9 cellular contexts compared by ENCODE assay signal in the genomic region with DNA sequence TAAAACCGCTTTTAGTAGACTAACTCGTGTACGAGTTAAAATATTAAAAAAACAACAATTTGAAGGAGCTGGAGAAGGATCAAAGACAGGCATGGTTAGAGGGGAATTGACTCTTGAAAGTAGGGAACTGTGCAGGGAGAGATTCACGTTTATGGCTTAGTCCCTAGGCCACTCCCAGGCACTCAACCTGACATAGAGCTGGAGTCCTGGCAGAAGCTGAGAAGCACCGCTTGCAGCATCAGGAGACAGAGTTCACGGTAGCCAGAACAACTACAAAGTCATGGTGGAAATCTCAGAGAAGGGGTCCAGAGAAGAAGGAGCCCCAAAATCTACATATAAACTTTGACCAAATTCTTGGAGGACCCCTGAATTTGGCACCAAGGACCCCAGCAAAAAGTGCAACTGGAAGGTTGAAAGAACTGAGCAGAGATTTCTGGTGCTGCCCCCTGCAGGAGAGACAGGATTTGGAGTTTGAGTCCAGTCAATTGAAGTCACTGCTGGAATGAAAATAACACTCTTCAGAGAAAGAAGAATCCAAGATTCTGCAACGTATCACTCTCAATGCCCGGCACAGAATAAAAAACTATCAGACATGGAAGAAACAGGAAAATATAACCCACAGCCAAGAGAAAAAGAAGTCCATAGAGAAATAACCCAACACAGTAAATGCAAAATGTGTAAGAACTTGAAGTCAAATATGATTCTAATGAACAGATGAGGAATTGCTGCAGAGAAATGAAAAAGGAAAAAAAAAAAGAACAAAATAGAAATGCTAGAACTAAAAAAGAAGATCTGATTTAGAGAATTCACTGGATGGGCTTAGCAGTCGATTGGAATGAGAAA.
DNase-seq lines count a peak whose midpoint lies in the region; ATAC-seq, FAIRE-seq and TF ChIP-seq lines count a peak whose summit lies in the region.
"Had no signal": no experiment of that assay in that cellular context is flagged by ENCODE, and none has a peak within 500 bp of the region (broad histone marks: within the 10 kb centered on the region; RNA-seq: fewer than 3 reads in every experiment).

No MANE protein-coding gene starts in this region.

- H3K9me2 ChIP-seq in DOHH2 (replicated peaks; ENCODE audit: control insufficient read depth, low read length): no peaks in the 10 kb centered on the region

- H2BK20ac ChIP-seq in IMR-90 (ENCODE audit: low read depth, low read length): no peak overlapping the region

- H2AFZ ChIP-seq in IMR-90 (replicated peaks; ENCODE audit: low read length, poor library complexity) (no peak overlapping the region), HepG2 (ENCODE audit: low read length) (no peak overlapping the region)

- no peak overlapping the region for H4K8ac ChIP-seq in IMR-90 (ENCODE audit: low read depth in 2 of 2, low read length in 2 of 2)

- intact Hi-C loops in IMR-90 (cut with micrococcal nuclease): loop anchor here (10.0 kb wide), 1 partner anchor 365 kb away; no protein-coding TSS in a partner anchor
- intact Hi-C loops in activated T-helper 1 cell treated with anti-CD3 and anti-CD28 coated beads, Interleukin-12 subunit alpha, Interleukin-12 subunit beta, Interleukin-2, Interleukin-4 antibody, amounts not matched to agents 30 ng/mL and 10 ng/mL and 1 ng/mL, durations not matched to agents 14 hours and 24 hours and 36 hours (cut with micrococcal nuclease): loop anchor here (1.0 kb wide), 1 partner anchor 104 kb away; no protein-coding TSS in a partner anchor
- intact Hi-C loops in HepG2 (cut with micrococcal nuclease; ENCODE audit: unreplicated experiment): loop anchor here (1.0 to 5.0 kb wide), 2 partner anchors 104 to 203 kb away; no protein-coding TSS in a partner anchor

- H3K4me3 ChIP-seq in DOHH2 (ENCODE audit: low read length) (no peak overlapping the region), IMR-90 (ENCODE audit: insufficient read depth, low read depth, low read length) (no peak overlapping the region), HepG2 (replicated peaks in 1 of 3; ENCODE audit: insufficient read depth in 1 of 3, low read depth in 2 of 3, low read length in 3 of 3) (no peak overlapping the region)

- no peak overlapping the region for H3K27ac Mint-ChIP-seq in activated T-helper 1 cell treated with anti-CD3 and anti-CD28 coated beads, Interleukin-12 subunit alpha, Interleukin-12 subunit beta, Interleukin-2, Interleukin-4 antibody, amounts not matched to agents 30 ng/mL and 10 ng/mL and 1 ng/mL, durations not matched to agents 14 hours and 24 hours and 36 hours

- no peak overlapping the region for H2BK15ac ChIP-seq in IMR-90 (ENCODE audit: low read depth, low read length)

- BruUV-seq in IMR-90 (replicated peaks; lab: Mats Ljungman, UMichigan) (no TSS peak), HepG2 (replicated peaks; lab: Mats Ljungman, UMichigan) (no TSS peak)

- no peaks in the 10 kb centered on the region for H3K4me1 ChIP-seq in DOHH2 (ENCODE audit: control insufficient read depth, low read length)
- no peaks in the 10 kb centered on the region; the same call in 1 of the 2 replicates for H3K4me1 ChIP-seq in IMR-90 (ENCODE audit: control insufficient read depth, insufficient read depth, low read length)
- H3K4me1 ChIP-seq in HepG2 (ENCODE audit: insufficient read depth, low read length): no peaks in the 10 kb centered on the region

- no peak overlapping the region for H3K9ac ChIP-seq in IMR-90 (ENCODE audit: low read depth, low read length)
- H3K9ac ChIP-seq in HepG2 (ENCODE audit: insufficient read depth, low read depth, low read length): no peak overlapping the region

- H3K36me3 ChIP-seq in DOHH2 (ENCODE audit: control insufficient read depth, low read length): no peaks in the 10 kb centered on the region
- H3K36me3 ChIP-seq in IMR-90 (ENCODE audit: control insufficient read depth, insufficient read depth, low read length): no peaks in the 10 kb centered on the region
- no peaks in the 10 kb centered on the region for H3K36me3 ChIP-seq in HepG2 (replicated peaks in 1 of 2; ENCODE audit: control insufficient read depth in 1 of 2, insufficient read depth in 2 of 2, low read length in 2 of 2)

- H4K91ac ChIP-seq in IMR-90 (ENCODE audit: insufficient read depth, low read depth, low read length): no peak overlapping the region

- H3K27me3 ChIP-seq in DOHH2 (ENCODE audit: control insufficient read depth, low read length): peaks cover 11% of the 10 kb centered on the region; the same call in 1 of the 2 replicates
- peaks cover 11% of the 10 kb centered on the region for H3K27me3 ChIP-seq in IMR-90 (ENCODE audit: control insufficient read depth, insufficient read depth, low read length)
- H3K27me3 ChIP-seq in HepG2 (ENCODE audit: control insufficient read depth in 1 of 2, insufficient read depth in 2 of 2, low read length in 2 of 2): no peaks in the 10 kb centered on the region

- dilution Hi-C loops in IMR-90 (cut with HindIII; ENCODE audit: low sequenced_read_pairs, unreplicated experiment): no loop called here

- TF ChIP-seq POLR2A in IMR-90 (IDR thresholded peaks at IDR 0.05; ENCODE audit: low read depth, low read length): no peak
- no peak for TF ChIP-seq POLR2A in HepG2 (IDR thresholded peaks at IDR 0.05; ENCODE audit: insufficient read depth in 1 of 2, low read depth in 2 of 2, low read length in 2 of 2)

- TF ChIP-seq CTCF in DOHH2 (IDR thresholded peaks at IDR 0.05; ENCODE audit: low read depth, low read length, poor library complexity, severe bottlenecking) (peak; percentile 95), IMR-90 (conservative IDR thresholded peaks at IDR 0.05; ENCODE audit: low read depth, low read length) (peak; percentile 49), HepG2 (CRISPR knock-in tag; IDR thresholded peaks at IDR 0.05) (peak; percentile 56; the same call in 1 of the 2 replicates)

- ATAC-seq in IMR-90 (ENCODE audit: low read depth) (no peak), HepG2 (peak; percentile 48; the same call in 1 of the 3 replicates), GM21723 (IDR thresholded peaks at IDR 0.05; ENCODE audit: unreplicated experiment) (no peak)

- no peak overlapping the region for H3K23ac ChIP-seq in IMR-90 (ENCODE audit: low read depth, low read length)

- no peaks in the 10 kb centered on the region for H3K79me1 ChIP-seq in IMR-90 (ENCODE audit: low read depth in 1 of 2, low read length in 2 of 2)

- peak; percentile 72 for FAIRE-seq in HepG2 (lab: Jason Lieb, UNC)
- FAIRE-seq: TTC549 had no signal

- TF ChIP-seq EP300 in HepG2 (IDR thresholded peaks at IDR 0.05; ENCODE audit: low read depth in 2 of 2, low read length in 2 of 2) (no peak), HepG2 (CRISPR knock-in tag; IDR thresholded peaks at IDR 0.05; ENCODE audit: borderline replicate concordance) (no peak)

- H3F3A ChIP-seq in DOHH2 (ENCODE audit: control insufficient read depth, insufficient read depth): no peaks in the 10 kb centered on the region

- H3K4ac ChIP-seq in IMR-90 (ENCODE audit: low read depth, low read length): no peak overlapping the region

- H3K27ac ChIP-seq in DOHH2 (ENCODE audit: low read depth, low read length) (no peak overlapping the region), IMR-90 (ENCODE audit: insufficient read depth, low read length) (no peak overlapping the region), HepG2 (ENCODE audit: extremely low read length, insufficient read depth, low read length) (no peak overlapping the region)

- no peak overlapping the region for H2AK9ac ChIP-seq in IMR-90 (replicated peaks; ENCODE audit: low read depth, low read length, poor library complexity)

- H4K5ac ChIP-seq in IMR-90 (ENCODE audit: low read depth, low read length): no peak overlapping the region

- DNase-seq in IMR-90: peak; percentile 17
- peak; percentile 5 for DNase-seq in activated T-helper 1 cell treated with anti-CD3 and anti-CD28 coated beads, Interleukin-12 subunit alpha, Interleukin-12 subunit beta, Interleukin-2, Interleukin-4 antibody, amounts not matched to agents 30 ng/mL and 10 ng/mL and 1 ng/mL, durations not matched to agents 14 hours and 24 hours and 36 hours (ENCODE audit: low spot score)
- DNase-seq in HepG2 (ENCODE audit: low spot score): peak; percentile 18
- no peak for DNase-seq in cerebellum (ENCODE audit: low spot score)
- DNase-seq in NCI-H2227 (lab: John Stamatoyannopoulos, UW; ENCODE audit: unreplicated experiment): no peak
- no peak for DNase-seq in NCI-H510A treated with DMSO at 0.1 percent for 48 hours (lab: John Stamatoyannopoulos, UW)

- H3K9me3 ChIP-seq in DOHH2 (ENCODE audit: control insufficient read depth, insufficient read depth, low read length) (no peaks in the 10 kb centered on the region), IMR-90 (ENCODE audit: control insufficient read depth, insufficient read depth, low read length) (no peaks in the 10 kb centered on the region), HepG2 (ENCODE audit: low read length) (no peaks in the 10 kb centered on the region)

- CTCF ChIA-PET in IMR-90 (lab: Yijun Ruan, JAX): interaction anchor here (0.6 to 0.8 kb wide), 2 partner anchors 9 to 188 kb away, joined by 3 read pairs; no protein-coding TSS in a partner anchor
- CTCF ChIA-PET in HepG2 (lab: Yijun Ruan, JAX; ENCODE audit: low intra/inter-chr PET ratio, low total read pairs): interaction anchor here (0.6 to 2.0 kb wide), 2 partner anchors 30 to 104 kb away, joined by 3 to 9 read pairs; no protein-coding TSS in a partner anchor

- peaks cover 2% of the 10 kb centered on the region for H3K27me3 Mint-ChIP-seq in activated T-helper 1 cell treated with anti-CD3 and anti-CD28 coated beads, Interleukin-12 subunit alpha, Interleukin-12 subunit beta, Interleukin-2, Interleukin-4 antibody, amounts not matched to agents 30 ng/mL and 10 ng/mL and 1 ng/mL, durations not matched to agents 14 hours and 24 hours and 36 hours (ENCODE audit: insufficient read depth)

- 50% methylated on average over 1 of the region's 9 CpGs; no CpG with 5 or more reads in 1 of the 2 experiments for WGBS in IMR-90 (ENCODE audit: extremely low coverage in 2 of 2, insufficient read length in 1 of 2), 2 experiments
- WGBS in HepG2 (ENCODE audit: low lambda C conversion rate): 14% methylated on average over 9 of the region's 9 CpGs

- no peak overlapping the region for H3K56ac ChIP-seq in IMR-90 (ENCODE audit: extremely low read depth, insufficient read depth, low read length)

- no peak overlapping the region for H3K18ac ChIP-seq in IMR-90 (ENCODE audit: low read depth, low read length)

- in situ Hi-C loops in IMR-90 (cut with MboI; ENCODE audit: low sequenced_read_pairs): no loop called here
- in situ Hi-C loops in HepG2 (cut with HindIII; ENCODE audit: extremely low pct_ligation_motif_present, low pct_unique_long_range_greater_than_20kb): loop anchor here (25.0 kb wide), 1 partner anchor 362 kb away; no protein-coding TSS in a partner anchor

- no peaks in the 10 kb centered on the region for H3K79me2 ChIP-seq in DOHH2 (ENCODE audit: control insufficient read depth, low read length)
- H3K79me2 ChIP-seq in HepG2 (ENCODE audit: insufficient read depth, low read length): no peaks in the 10 kb centered on the region

- POLR2A ChIA-PET in IMR-90 (lab: Charles Lee; ENCODE audit: unreplicated experiment): no interaction called here
- POLR2A ChIA-PET in HepG2 (lab: Yijun Ruan, JAX): no interaction called here

- no peaks in the 10 kb centered on the region for H3K9me3 Mint-ChIP-seq in activated T-helper 1 cell treated with anti-CD3 and anti-CD28 coated beads, Interleukin-12 subunit alpha, Interleukin-12 subunit beta, Interleukin-2, Interleukin-4 antibody, amounts not matched to agents 30 ng/mL and 10 ng/mL and 1 ng/mL, durations not matched to agents 14 hours and 24 hours and 36 hours

- no peak overlapping the region for H3K4me3 Mint-ChIP-seq in activated T-helper 1 cell treated with anti-CD3 and anti-CD28 coated beads, Interleukin-12 subunit alpha, Interleukin-12 subunit beta, Interleukin-2, Interleukin-4 antibody, amounts not matched to agents 30 ng/mL and 10 ng/mL and 1 ng/mL, durations not matched to agents 14 hours and 24 hours and 36 hours

- H3K9me1 ChIP-seq in IMR-90 (ENCODE audit: insufficient read depth, low read length): no peaks in the 10 kb centered on the region

- H2AK5ac ChIP-seq in IMR-90 (ENCODE audit: low read depth, low read length): no peak overlapping the region

- TF ChIP-seq RAD21 in IMR-90 (IDR thresholded peaks at IDR 0.05; ENCODE audit: low read length) (no peak), HepG2 (CRISPR knock-in tag; IDR thresholded peaks at IDR 0.05) (no peak)

- no peaks in the 10 kb centered on the region for H3K4me1 Mint-ChIP-seq in activated T-helper 1 cell treated with anti-CD3 and anti-CD28 coated beads, Interleukin-12 subunit alpha, Interleukin-12 subunit beta, Interleukin-2, Interleukin-4 antibody, amounts not matched to agents 30 ng/mL and 10 ng/mL and 1 ng/mL, durations not matched to agents 14 hours and 24 hours and 36 hours (ENCODE audit: low read depth)

- no peak overlapping the region for H3K14ac ChIP-seq in IMR-90 (replicated peaks; ENCODE audit: low read depth, low read length)

- no peak overlapping the region for H2BK5ac ChIP-seq in IMR-90 (ENCODE audit: low read depth, low read length, poor library complexity, severe bottlenecking)

- no peaks in the 10 kb centered on the region for H3K36me3 Mint-ChIP-seq in activated T-helper 1 cell treated with anti-CD3 and anti-CD28 coated beads, Interleukin-12 subunit alpha, Interleukin-12 subunit beta, Interleukin-2, Interleukin-4 antibody, amounts not matched to agents 30 ng/mL and 10 ng/mL and 1 ng/mL, durations not matched to agents 14 hours and 24 hours and 36 hours (ENCODE audit: low read depth)

- no peaks in the 10 kb centered on the region for H4K20me1 ChIP-seq in DOHH2 (ENCODE audit: control insufficient read depth, insufficient read depth, low read depth, low read length)
- no peaks in the 10 kb centered on the region for H4K20me1 ChIP-seq in IMR-90 (ENCODE audit: insufficient read depth, low read length)
- H4K20me1 ChIP-seq in HepG2 (ENCODE audit: insufficient read depth, low read length): no peaks in the 10 kb centered on the region

- H2BK120ac ChIP-seq in IMR-90 (ENCODE audit: low read depth, low read length): no peak overlapping the region

- H3K4me2 ChIP-seq in DOHH2 (ENCODE audit: low read length) (no peak overlapping the region), IMR-90 (ENCODE audit: low read depth, low read length) (no peak overlapping the region), HepG2 (ENCODE audit: low read depth, low read length) (0 out of 2 replicates have a peak overlapping the region, but pooled peaks have one; percentile 16)

Comparison
In these comparisons a context has a peak if more than half of its experiments do, and no peak if none do; other contexts are left out.
1. DNase-seq: peak in IMR-90 (single experiment), activated T-helper 1 cell treated with anti-CD3 and anti-CD28 coated beads, Interleukin-12 subunit alpha, Interleukin-12 subunit beta, Interleukin-2, Interleukin-4 antibody, amounts not matched to agents 30 ng/mL and 10 ng/mL and 1 ng/mL, durations not matched to agents 14 hours and 24 hours and 36 hours (single experiment) and HepG2 (single experiment); none in cerebellum (single experiment), NCI-H2227 (single experiment) and NCI-H510A treated with DMSO at 0.1 percent for 48 hours (single experiment).
2. Peak in every context shown above with its lines, with median percentiles within 50 percentile points of each other: CTCF ChIP-seq.